ENCODE assay signal across 8 cellular contexts in the genomic region with DNA sequence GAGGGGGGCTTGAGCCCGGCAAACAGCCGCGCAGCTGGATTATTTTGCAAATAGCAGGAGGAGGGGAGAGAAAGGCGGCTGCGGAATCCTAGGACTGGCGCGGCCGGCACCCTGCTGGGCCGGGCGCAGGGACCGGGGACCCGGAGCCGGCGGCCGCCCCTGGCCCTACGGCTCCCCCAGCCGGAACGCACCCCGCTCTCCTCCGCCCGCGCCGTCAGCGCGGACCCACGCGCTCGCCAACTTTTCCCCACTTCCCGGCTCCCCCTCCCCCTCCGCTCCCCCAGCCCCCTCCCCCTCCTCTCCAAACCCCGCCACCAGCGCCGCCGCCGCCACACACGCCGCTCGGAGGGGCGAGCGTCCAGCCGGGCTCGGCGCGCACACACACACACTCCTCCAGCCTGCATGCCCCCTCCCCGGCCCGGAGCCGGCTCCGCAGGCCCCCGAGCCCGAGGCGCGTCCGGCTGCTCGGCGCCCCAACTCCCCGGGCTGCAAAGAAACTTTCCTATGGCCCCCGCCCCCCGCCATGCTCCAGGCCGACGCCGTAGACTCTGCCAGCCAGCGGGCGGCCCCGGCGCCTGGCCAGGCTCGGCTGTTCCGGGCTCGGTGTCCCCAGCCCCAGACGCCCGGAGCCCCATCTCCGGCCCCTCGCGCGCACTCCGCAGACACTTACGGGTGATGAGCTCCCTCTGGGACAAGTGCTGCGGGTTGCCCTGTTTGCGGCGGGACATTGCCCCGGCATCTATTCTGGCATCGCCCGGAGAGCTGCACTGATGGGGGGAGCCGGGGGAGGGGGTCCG. TPM values are rescaled to one million over a fixed set of nuclear protein-coding genes. Genes with fewer than 3 reads are reported as not detected.
A peak's percentile ranks its signal among the peaks of the same experiment; 100 is the strongest.
DNase-seq lines count a peak whose midpoint lies in the region; ATAC-seq, FAIRE-seq and TF ChIP-seq lines count a peak whose summit lies in the region.

No MANE protein-coding gene starts in this region.

- H3K36me3 ChIP-seq in small intestine (ENCODE audit: control insufficient read depth in 2 of 2, insufficient read depth in 2 of 2, low read length in 2 of 2): no peaks in the 10 kb centered on the region

- peak overlapping the region; percentile 95 to 98 (median 96) for H3K4me3 Mint-ChIP-seq in T-cell

- POLR2A ChIA-PET in T-cell (lab: Charles Lee): interaction anchor here (0.6 to 0.7 kb wide), 6 partner anchors 8 to 74 kb away, joined by 3 to 12 read pairs (median 4); no protein-coding TSS in a partner anchor

- ATAC-seq in T-cell (replicated peaks in 1 of 4): no peak
- no peak for ATAC-seq in HG02884 (IDR thresholded peaks at IDR 0.05; ENCODE audit: unreplicated experiment)

- 1 to 2% (median 1%) methylated on average over 30 to 84 of the region's 84 CpGs for WGBS in small intestine, 3 donors

- H3K4me1 ChIP-seq in small intestine (ENCODE audit: control insufficient read depth in 2 of 2, insufficient read depth in 1 of 2, low read depth in 1 of 2, low read length in 1 of 2): peaks cover 0 to 3% of the 10 kb centered on the region in 2 donors

- peaks cover 36 to 54% (median 44%) of the 10 kb centered on the region in 3 donors for H3K4me1 Mint-ChIP-seq in T-cell

- DNase-seq in activated CD4-positive, alpha-beta T cell treated with anti-CD3 and anti-CD28 coated beads for 48 hours: peak; percentile 54
- DNase-seq in activated CD4-positive, alpha-beta T cell treated with anti-CD3 and anti-CD28 coated beads, Interleukin-2, amount 50 U/mL, for 1 hour: no peak
- DNase-seq in T-cell: peak in 9 of 34 experiments; percentile 31 to 50 (median 42)
- DNase-seq in fibroblast of pulmonary artery (ENCODE audit: low read depth): no peak
- DNase-seq in small intestine: no peak
- DNase-seq in NCI-H2227 (lab: John Stamatoyannopoulos, UW; ENCODE audit: unreplicated experiment): no peak
- no peak for DNase-seq in NCI-H1436 treated with DMSO at 0.1 percent for 48 hours (lab: John Stamatoyannopoulos, UW)

- H3K4me3 ChIP-seq in fibroblast of pulmonary artery (replicated peaks; ENCODE audit: low read depth, low read length) (peak overlapping the region; percentile 58), small intestine (ENCODE audit: low read depth in 1 of 2, low read length in 2 of 2) (peak overlapping the region; percentile 74 to 95)

- H3K36me3 Mint-ChIP-seq in T-cell: peaks cover 30% of the 10 kb centered on the region

- peak overlapping the region; percentile 12 to 69 for H3K27ac ChIP-seq in small intestine (ENCODE audit: low read depth in 1 of 2, low read length in 1 of 2)

- no peak for TF ChIP-seq CTCF in fibroblast of pulmonary artery (IDR thresholded peaks at IDR 0.05; ENCODE audit: low read length, missing control alignments)

- CTCF ChIA-PET in T-cell (lab: Charles Lee): interaction anchor here (0.5 to 2.1 kb wide), 4 partner anchors 8 to 82 kb away, joined by 6 to 9 read pairs (median 7); no protein-coding TSS in a partner anchor

- no peaks in the 10 kb centered on the region for H3K27me3 ChIP-seq in small intestine (ENCODE audit: control insufficient read depth in 2 of 2, insufficient read depth in 2 of 2, low read length in 2 of 2)

- H3K9me3 Mint-ChIP-seq in T-cell: no peaks in the 10 kb centered on the region

- no peak for FAIRE-seq in small intestine (lab: Jason Lieb, UNC)

- no peaks in the 10 kb centered on the region for H3K9me3 ChIP-seq in small intestine (ENCODE audit: control insufficient read depth, low read depth)

- H3K27ac Mint-ChIP-seq in T-cell: peak overlapping the region; percentile 96 to 99

- no peaks in the 10 kb centered on the region for H3K27me3 Mint-ChIP-seq in T-cell

RNA-seq across cellular contexts. Expression of a gene that starts 1.3 kb away (rescaled TPM):
- total RNA-seq in T-cell: 100 to 1,000 TPM; 181 to 240 (median 196) TPM
- polyA plus RNA-seq in small intestine: 1 to 10 TPM in 1 of 3 donors, under 1 TPM in 2; 0.45 to 2.4 (median 0.54) TPM
